21 cellular contexts compared by ENCODE assay signal in genomic region chr6:149393002-149393679, GRCh38. TPM values are rescaled to one million over a fixed set of nuclear protein-coding genes. Genes with fewer than 3 reads are reported as not detected.
A peak's percentile ranks its signal among the peaks of the same experiment; 100 is the strongest.
DNase-seq lines count a peak whose midpoint lies in the region; ATAC-seq, FAIRE-seq and TF ChIP-seq lines count a peak whose summit lies in the region.
"Had no signal": no experiment of that assay in that cellular context is flagged by ENCODE, and none has a peak within 500 bp of the region (broad histone marks: within the 10 kb centered on the region; RNA-seq: fewer than 3 reads in every experiment).

No MANE protein-coding gene starts in this region.

- peaks cover 52% of the 10 kb centered on the region for H4K20me1 ChIP-seq in SK-N-SH (ENCODE audit: insufficient read depth)

- no peaks in the 10 kb centered on the region for H3K9me2 ChIP-seq in SK-N-SH

- no peak for ATAC-seq in SK-N-SH treated with all-trans-retinoic acid at 6 μM for 48 hours
- no peak for ATAC-seq in GM21619 (IDR thresholded peaks at IDR 0.05; ENCODE audit: unreplicated experiment)
- ATAC-seq: foreskin keratinocyte, mucosa of descending colon had no signal

- H3K27ac ChIP-seq in SK-N-SH (ENCODE audit: low read depth in 2 of 2, low read length in 1 of 2), result no peak overlapping the region
- H3K27ac ChIP-seq in SK-N-MC, result peak overlapping the region; percentile 39; the same call in 1 of the 2 replicates
- H3K27ac ChIP-seq: foreskin keratinocyte, spleen, vagina had no signal

- TF ChIP-seq EP300 in SK-N-SH (IDR thresholded peaks at IDR 0.05; ENCODE audit: borderline replicate concordance in 1 of 2, low read depth in 1 of 2, low read length in 1 of 2), result no peak

- peaks cover 14% of the 10 kb centered on the region for H3F3A ChIP-seq in SK-N-SH (replicated peaks; ENCODE audit: insufficient read depth)

- H3K4me2 ChIP-seq in SK-N-SH, result no peak overlapping the region

- peaks cover 96% of the 10 kb centered on the region for H3K79me2 ChIP-seq in SK-N-SH (ENCODE audit: insufficient read depth)

- H3K4me1 ChIP-seq in SK-N-SH (ENCODE audit: control insufficient read depth in 1 of 2, insufficient read depth in 2 of 2, low read depth in 1 of 2, low read length in 1 of 2), result peaks cover 4 to 5% of the 10 kb centered on the region in 2 experiments; a peak in 2 of 4 replicates
- H3K4me1 ChIP-seq: foreskin keratinocyte had no signal

- TF ChIP-seq CTCF in SK-N-SH (IDR thresholded peaks at IDR 0.05) (no peak), AG09309 (IDR thresholded peaks at IDR 0.05; ENCODE audit: control insufficient read depth, insufficient read depth, low read depth, low read length, missing control alignments) (no peak)

- H3K36me3 ChIP-seq in SK-N-SH (replicated peaks in 1 of 2; ENCODE audit: control insufficient read depth in 1 of 2, insufficient read depth in 2 of 2, low read length in 1 of 2), result peaks cover 21 to 52% of the 10 kb centered on the region in 2 experiments
- H3K36me3 ChIP-seq in SK-N-MC (ENCODE audit: insufficient read depth, low read length), result peaks cover 59% of the 10 kb centered on the region

- H3K27me3 ChIP-seq in SK-N-SH (ENCODE audit: insufficient read depth), result no peaks in the 10 kb centered on the region
- H3K27me3 ChIP-seq: foreskin keratinocyte, spleen, vagina had no signal

- H3K9me3 ChIP-seq in SK-N-SH (no peaks in the 10 kb centered on the region), SK-N-MC (ENCODE audit: low read depth, low read length) (peaks cover 2% of the 10 kb centered on the region; the same call in 1 of the 2 replicates)
- H3K9me3 ChIP-seq: mucosa of descending colon, spleen, vagina had no signal

- peak; percentile 69 for FAIRE-seq in endometrium (lab: Jason Lieb, UNC)
- FAIRE-seq: D721Med had no signal

- no peak for TF ChIP-seq RAD21 in SK-N-SH (IDR thresholded peaks at IDR 0.05; ENCODE audit: low read length)

- no peak overlapping the region for H3K4me3 ChIP-seq in SK-N-SH (ENCODE audit: low read depth in 2 of 2, low read length in 1 of 2)
- H3K4me3 ChIP-seq in AG09309 (ENCODE audit: control insufficient read depth, low read depth, low read length), result no peak overlapping the region
- H3K4me3 ChIP-seq in SK-N-MC, result no peak overlapping the region
- H3K4me3 ChIP-seq: mucosa of descending colon, spleen, vagina had no signal

- H3K9ac ChIP-seq in SK-N-SH (no peak overlapping the region), SK-N-MC (ENCODE audit: insufficient read length) (no peak overlapping the region)

- POLR2A ChIA-PET in SK-N-SH (lab: Yijun Ruan, JAX), result no interaction called here

- no peak overlapping the region for H2AFZ ChIP-seq in SK-N-SH (ENCODE audit: low read depth)

- no peak for DNase-seq in SK-N-SH
- DNase-seq in AG09309 (ENCODE audit: low read depth), result peak; percentile 1
- no peak for DNase-seq in SK-N-MC (ENCODE audit: low read depth, low spot score)
- no peak for DNase-seq in dermis blood vessel endothelial cell
- DNase-seq in NCI-H774 (lab: John Stamatoyannopoulos, UW), result no peak
- DNase-seq: 8988T; cortex of kidney; foreskin keratinocyte; immature natural killer cell; Kasumi-1; mucosa of descending colon; NCI-H1092 treated with DMSO at 0.1 percent for 48 hours; NCI-H510A treated with DMSO at 0.1 percent for 48 hours; spleen; stimulated activated CD4-positive, alpha-beta T cell treated with anti-CD3 and anti-CD28 coated beads, Interleukin-4, amount 100 ng/mL, for 4 hours had no signal

- CTCF ChIA-PET in SK-N-SH (lab: Yijun Ruan, JAX), result interaction anchor here (0.8 kb wide), 1 partner anchor 48 kb away, joined by 3 read pairs; no protein-coding TSS in a partner anchor

TF ChIP-seq in SK-N-SH, 30 proteins besides CTCF, POLR2A, EP300 and RAD21:
- no peak for TF ChIP-seq YY1 (IDR thresholded peaks at IDR 0.05; ENCODE audit: low read depth)
- no peak for TF ChIP-seq FOSL2 (IDR thresholded peaks at IDR 0.05; ENCODE audit: borderline replicate concordance, low read depth)
- TF ChIP-seq JUND (IDR thresholded peaks at IDR 0.05), result no peak
- TF ChIP-seq TCF12 (IDR thresholded peaks at IDR 0.05), result 0 out of 2 replicates have a peak, but pooled peaks have one; percentile 5
- TF ChIP-seq FOXJ3 (CRISPR knock-in tag; IDR thresholded peaks at IDR 0.05), result no peak
- no peak for TF ChIP-seq ELF1 (IDR thresholded peaks at IDR 0.05)
- TF ChIP-seq SMC3 (IDR thresholded peaks at IDR 0.05; ENCODE audit: low read depth, low read length), result no peak
- TF ChIP-seq CHD2 (IDR thresholded peaks at IDR 0.05; ENCODE audit: low read length, partially characterized antibody), result no peak

TF ChIP-seq in SK-N-SH treated with all-trans-retinoic acid at 6 μM for 48 hours, 23 proteins besides CTCF, POLR2A, EP300 and RAD21 (continues in another document):
- TF ChIP-seq CREB5 (CRISPR knock-in tag; IDR thresholded peaks at IDR 0.05; ENCODE audit: low read depth), result no peak
- no peak for TF ChIP-seq POU6F1 (CRISPR knock-in tag; IDR thresholded peaks at IDR 0.05; ENCODE audit: borderline replicate concordance, low read depth)
- no peak for TF ChIP-seq ARNTL (CRISPR knock-in tag; IDR thresholded peaks at IDR 0.05; ENCODE audit: borderline replicate concordance, low read depth)
- TF ChIP-seq BACH2 (CRISPR knock-in tag; IDR thresholded peaks at IDR 0.05; ENCODE audit: borderline replicate concordance), result no peak
- no peak for TF ChIP-seq OSR1 (CRISPR knock-in tag; IDR thresholded peaks at IDR 0.05)
- no peak for TF ChIP-seq ISL1 (CRISPR knock-in tag; IDR thresholded peaks at IDR 0.05)
- no peak for TF ChIP-seq TCF4 (CRISPR knock-in tag; IDR thresholded peaks at IDR 0.05; ENCODE audit: borderline replicate concordance)
- TF ChIP-seq CSRNP3 (CRISPR knock-in tag; IDR thresholded peaks at IDR 0.05), result no peak
- TF ChIP-seq GLIS3 (CRISPR knock-in tag; IDR thresholded peaks at IDR 0.05), result no peak
- no peak for TF ChIP-seq TOX (CRISPR knock-in tag; IDR thresholded peaks at IDR 0.05; ENCODE audit: borderline replicate concordance)
- no peak for TF ChIP-seq ZNF565 (CRISPR knock-in tag; conservative IDR thresholded peaks at IDR 0.05; ENCODE audit: low read depth)
- TF ChIP-seq ZNF70 (CRISPR knock-in tag; IDR thresholded peaks at IDR 0.05), result no peak
- TF ChIP-seq ZC3H10 (CRISPR knock-in tag; IDR thresholded peaks at IDR 0.05), result no peak
- TF ChIP-seq PATZ1 (CRISPR knock-in tag; IDR thresholded peaks at IDR 0.05; ENCODE audit: borderline replicate concordance), result no peak
- TF ChIP-seq RARB (CRISPR knock-in tag; IDR thresholded peaks at IDR 0.05), result no peak

RNA-seq across cellular contexts. Expression of gene SUMO4, which starts 6.9 kb away (rescaled TPM):
- not detected in 2 replicates for polyA plus RNA-seq in SK-N-SH (2012; rRNA removed)
- not detected in 2 replicates for polyA plus RNA-seq in SK-N-SH (2012; cell fraction: cytosol; rRNA removed)
- polyA plus RNA-seq in SK-N-SH (2012; cell fraction: nucleus; rRNA removed), result 0.11 and 0.38 TPM in 2 replicates
- 1.0 and 1.3 TPM in 2 replicates for total RNA-seq in dermis blood vessel endothelial cell
- polyA plus RNA-seq: BJ had no signal
